In genomic region chr3:77161098-77161497, GRCh38 we compare ENCODE assay signal across 22 cellular contexts.
"Had no signal": no experiment of that assay in that cellular context is flagged by ENCODE, and none has a peak within 500 bp of the region (broad histone marks: within the 10 kb centered on the region; RNA-seq: fewer than 3 reads in every experiment).

No MANE protein-coding gene starts in this region.

- H3K27ac ChIP-seq: foreskin keratinocyte, left lung, parathyroid adenoma, tibial artery had no signal

- H3K27me3 Mint-ChIP-seq: activated T-cell treated with anti-CD3 and anti-CD28 coated beads, Interleukin-2, amount 50 U/mL, for 24 hours; activated T-helper 17 cell treated with anti-CD3 and anti-CD28 coated beads, Interleukin-2, amount 50 U/mL, for 72 hours; brain; dendritic cell treated with granulocyte-macrophage colony-stimulating factor and Interleukin-4, amounts not matched to agents 40 ng/mL and 50 ng/mL, for 4 days; naive B cell; stimulated activated naive CD8-positive, alpha-beta T cell treated with anti-CD3 and anti-CD28 coated beads, Interleukin-15, amount 100 ng/mL, for 72 hours had no signal

- H3K27me3 ChIP-seq: foreskin keratinocyte, left lung, tibial artery had no signal

- H3K36me3 Mint-ChIP-seq: activated naive CD4-positive, alpha-beta T cell treated with anti-CD3 and anti-CD28 coated beads, Interleukin-2, amount 50 U/mL, for 72 hours; naive B cell; stimulated activated effector memory CD8-positive, alpha-beta T cell treated with anti-CD3 and anti-CD28 coated beads, Interleukin-12 subunit alpha, Interleukin-12 subunit beta, amount 100 ng/mL, for 72 hours had no signal

- DNase-seq: activated CD4-positive, alpha-beta T cell treated with anti-CD3 and anti-CD28 coated beads for 1 hour; activated CD8-positive, alpha-beta memory T cell treated with anti-CD3 and anti-CD28 coated beads for 24 hours; activated CD8-positive, alpha-beta memory T cell treated with anti-CD3 and anti-CD28 coated beads, Interleukin-2, amount 50 U/mL, for 4 hours; activated T-cell treated with anti-CD3 and anti-CD28 coated beads, Interleukin-2, amount 50 U/mL, for 24 hours; aorta; effector CD8-positive, alpha-beta T cell; foreskin keratinocyte; left lung; naive B cell; nucleus accumbens; small intestine; stimulated activated CD4-positive, alpha-beta T cell treated with anti-CD3 and anti-CD28 coated beads, Interleukin-2, amount 100 ng/mL, for 24 hours; stimulated activated naive CD8-positive, alpha-beta T cell treated with anti-CD3 and anti-CD28 coated beads, Interleukin-15, amount 100 ng/mL, for 72 hours; tibial artery had no signal

- H3K9me3 Mint-ChIP-seq: dendritic cell treated with granulocyte-macrophage colony-stimulating factor and Interleukin-4, amounts not matched to agents 40 ng/mL and 50 ng/mL, for 4 days had no signal

- H3K4me3 ChIP-seq: left lung, lung, tibial artery had no signal

- H3K4me3 Mint-ChIP-seq: activated T-cell treated with anti-CD3 and anti-CD28 coated beads, Interleukin-2, amount 50 U/mL, for 24 hours; activated T-helper 17 cell treated with anti-CD3 and anti-CD28 coated beads, Interleukin-2, amount 50 U/mL, for 72 hours; brain; dendritic cell treated with granulocyte-macrophage colony-stimulating factor and Interleukin-4, amounts not matched to agents 40 ng/mL and 50 ng/mL, for 4 days; naive B cell; stimulated activated effector memory CD8-positive, alpha-beta T cell treated with anti-CD3 and anti-CD28 coated beads, Interleukin-12 subunit alpha, Interleukin-12 subunit beta, amount 100 ng/mL, for 72 hours; stimulated activated naive CD8-positive, alpha-beta T cell treated with anti-CD3 and anti-CD28 coated beads, Interleukin-15, amount 100 ng/mL, for 72 hours had no signal

- ATAC-seq: activated naive CD4-positive, alpha-beta T cell treated with anti-CD3 and anti-CD28 coated beads, Interleukin-2, amount 50 U/mL, for 72 hours; activated T-helper 17 cell treated with anti-CD3 and anti-CD28 coated beads, Interleukin-2, amount 50 U/mL, for 72 hours; foreskin keratinocyte; left lung; sciatic nerve; stimulated activated effector memory CD8-positive, alpha-beta T cell treated with anti-CD3 and anti-CD28 coated beads, Interleukin-12 subunit alpha, Interleukin-12 subunit beta, amount 100 ng/mL, for 72 hours; stimulated activated naive CD8-positive, alpha-beta T cell treated with anti-CD3 and anti-CD28 coated beads, Interleukin-15, amount 100 ng/mL, for 72 hours had no signal

- H3K27ac Mint-ChIP-seq: activated naive CD4-positive, alpha-beta T cell treated with anti-CD3 and anti-CD28 coated beads, Interleukin-2, amount 50 U/mL, for 72 hours; activated T-cell treated with anti-CD3 and anti-CD28 coated beads, Interleukin-2, amount 50 U/mL, for 24 hours; activated T-helper 17 cell treated with anti-CD3 and anti-CD28 coated beads, Interleukin-2, amount 50 U/mL, for 72 hours; dendritic cell treated with granulocyte-macrophage colony-stimulating factor and Interleukin-4, amounts not matched to agents 40 ng/mL and 50 ng/mL, for 4 days; naive B cell; stimulated activated effector memory CD8-positive, alpha-beta T cell treated with anti-CD3 and anti-CD28 coated beads, Interleukin-12 subunit alpha, Interleukin-12 subunit beta, amount 100 ng/mL, for 72 hours; stimulated activated naive CD8-positive, alpha-beta T cell treated with anti-CD3 and anti-CD28 coated beads, Interleukin-15, amount 100 ng/mL, for 72 hours had no signal

- H3K4me1 Mint-ChIP-seq: activated T-helper 17 cell treated with anti-CD3 and anti-CD28 coated beads, Interleukin-2, amount 50 U/mL, for 72 hours; naive B cell; stimulated activated effector memory CD8-positive, alpha-beta T cell treated with anti-CD3 and anti-CD28 coated beads, Interleukin-12 subunit alpha, Interleukin-12 subunit beta, amount 100 ng/mL, for 72 hours; stimulated activated naive CD8-positive, alpha-beta T cell treated with anti-CD3 and anti-CD28 coated beads, Interleukin-15, amount 100 ng/mL, for 72 hours had no signal
